In genomic region chr15:75694241-75695182, GRCh38 we compare ENCODE assay signal across 9 cellular contexts. TPM values are rescaled to one million over a fixed set of nuclear protein-coding genes. Genes with fewer than 3 reads are reported as not detected.
DNase-seq lines count a peak whose midpoint lies in the region; ATAC-seq, FAIRE-seq and TF ChIP-seq lines count a peak whose summit lies in the region.
"Had no signal": no experiment of that assay in that cellular context is flagged by ENCODE, and none has a peak within 500 bp of the region (broad histone marks: within the 10 kb centered on the region; RNA-seq: fewer than 3 reads in every experiment).

No MANE protein-coding gene starts in this region.

- H3K9me3 ChIP-seq in RWPE2 (ENCODE audit: severe bottlenecking) = no peaks in the 10 kb centered on the region

- no peaks in the 10 kb centered on the region for H3K27me3 ChIP-seq in RWPE2 (ENCODE audit: insufficient read depth, poor library complexity, severe bottlenecking)

- ATAC-seq in RWPE2 (ENCODE audit: low read depth) = peak; percentile 96
- no peak for ATAC-seq in GM21737 (IDR thresholded peaks at IDR 0.05; ENCODE audit: unreplicated experiment)
- no peak for ATAC-seq in HG03196 (IDR thresholded peaks at IDR 0.05; ENCODE audit: unreplicated experiment)

- no peak overlapping the region for H3K4me3 Mint-ChIP-seq in mesothelial cell of epicardium

- peak overlapping the region; percentile 74 for H3K27ac Mint-ChIP-seq in mesothelial cell of epicardium

- H3K4me1 ChIP-seq in RWPE2 (ENCODE audit: insufficient read depth, poor library complexity, severe bottlenecking) (peaks cover 33% of the 10 kb centered on the region), urinary bladder (ENCODE audit: insufficient read depth) (no peaks in the 10 kb centered on the region)

- peak; percentile 47 for TF ChIP-seq CTCF in D721Med (IDR thresholded peaks at IDR 0.05; ENCODE audit: insufficient read depth, missing control alignments)
- TF ChIP-seq CTCF in RWPE2 (IDR thresholded peaks at IDR 0.05; ENCODE audit: poor library complexity, severe bottlenecking) = peak; percentile 70
- no peak for TF ChIP-seq CTCF in mesothelial cell of epicardium (IDR thresholded peaks at IDR 0.05; ENCODE audit: unreplicated experiment)

- peaks cover 1% of the 10 kb centered on the region for H3K27me3 Mint-ChIP-seq in mesothelial cell of epicardium (ENCODE audit: low read depth)

- 17% methylated on average over 20 of the region's 20 CpGs for WGBS in urinary bladder

- no peaks in the 10 kb centered on the region for H3K36me3 ChIP-seq in RWPE2 (ENCODE audit: low read depth)
- H3K36me3 ChIP-seq in urinary bladder (ENCODE audit: insufficient read depth) = no peaks in the 10 kb centered on the region

- no peaks in the 10 kb centered on the region for H3K36me3 Mint-ChIP-seq in mesothelial cell of epicardium

- H3K27ac ChIP-seq in RWPE2 (ENCODE audit: poor library complexity, severe bottlenecking) (peak overlapping the region; percentile 80), urinary bladder (ENCODE audit: low read depth) (peak overlapping the region; percentile 51)

- peak; percentile 95 for DNase-seq in D721Med (ENCODE audit: insufficient read length, low spot score)
- DNase-seq in HT-29 (ENCODE audit: low spot score) = peak; percentile 47
- peak; percentile 97 for DNase-seq in RWPE2 (ENCODE audit: low spot score)
- DNase-seq in epidermal melanocyte (ENCODE audit: insufficient read length, low spot score) = peak; percentile 96
- peak in 1 of 2 experiments; percentile 56 for DNase-seq in mesothelial cell of epicardium (ENCODE audit: low spot score in 2 of 2, unreplicated experiment in 2 of 2)

- no peak for FAIRE-seq in D721Med (lab: Jason Lieb, UNC)

- H3K4me3 ChIP-seq in RWPE2 (ENCODE audit: severe bottlenecking) (no peak overlapping the region), urinary bladder (ENCODE audit: low read depth, low read length) (no peak overlapping the region)

- peaks cover 34% of the 10 kb centered on the region for H3K4me1 Mint-ChIP-seq in mesothelial cell of epicardium

- H3K9me3 Mint-ChIP-seq in mesothelial cell of epicardium = no peaks in the 10 kb centered on the region

RNA-seq across cellular contexts. Expression of gene CSPG4, which starts 18.1 kb away (rescaled TPM):
- total RNA-seq in HT-29 (2014; rRNA removed; shearing (Covaris generic)) = 8.9 and 10.7 TPM in 2 replicates
- total RNA-seq in mesothelial cell of epicardium (11.3 to 11.8 TPM (median 11.4 TPM) in 3 replicates), urinary bladder (30.6 TPM)
- polyA plus RNA-seq in urinary bladder = 63.8 TPM
- total RNA-seq: T-helper 2 cell treated with Interferon-gamma antibody and Interleukin-4, amounts not matched to agents 100 ng/mL and 5 ng/mL, for 36 hours had no signal

RNA-seq across cellular contexts. Expression of gene SNX33, which starts 46.8 kb away (rescaled TPM):
- 25.6 and 27.3 TPM in 2 replicates for total RNA-seq in HT-29 (2014; rRNA removed; shearing (Covaris generic))
- total RNA-seq in mesothelial cell of epicardium (22.1 to 23.3 TPM (median 22.8 TPM) in 3 replicates), urinary bladder (11.1 TPM)
- polyA plus RNA-seq in urinary bladder = 25.8 TPM

RNA-seq across cellular contexts. Expression of gene IMP3, which starts 54.5 kb away (rescaled TPM):
- total RNA-seq in HT-29 (2014; rRNA removed; shearing (Covaris generic)) = 186 and 250 TPM in 2 replicates
- 38.6 to 43.6 TPM (median 39.0 TPM) in 3 replicates for total RNA-seq in mesothelial cell of epicardium
- total RNA-seq in urinary bladder = 30.1 TPM
- polyA plus RNA-seq in urinary bladder = 62.5 TPM
